Comparison of ENCODE assay signal across 12 cellular contexts in genomic region chr7:40760293-40760964, GRCh38.
"Had no signal": no experiment of that assay in that cellular context is flagged by ENCODE, and none has a peak within 500 bp of the region (broad histone marks: within the 10 kb centered on the region; RNA-seq: fewer than 3 reads in every experiment).

No MANE protein-coding gene starts in this region.

- H3K27me3 ChIP-seq: thyroid gland, uterus had no signal

- H3K27ac ChIP-seq: epithelial cell of prostate, left ventricle myocardium inferior, thyroid gland, uterus had no signal

- DNase-seq: activated naive CD4-positive, alpha-beta T cell treated with anti-CD3 and anti-CD28 coated beads, Interleukin-2, amount 10 ng/mL, durations not matched to agents 7 days and 5 days; cortex of kidney; effector memory CD4-positive, alpha-beta T cell; left ventricle myocardium inferior; nephron progenitor cell; stimulated activated CD4-positive, alpha-beta T cell treated with anti-CD3 and anti-CD28 coated beads, Interleukin-15, amount 100 ng/mL, for 24 hours; stimulated activated CD4-positive, alpha-beta T cell treated with anti-CD3 and anti-CD28 coated beads, Interleukin-4, amount 100 ng/mL, for 24 hours; T-helper 17 cell; uterus had no signal

- H3K9me3 ChIP-seq: left ventricle myocardium inferior, thyroid gland, uterus had no signal

- H3K4me3 ChIP-seq: left ventricle myocardium inferior, thyroid gland, uterus had no signal

- H3K4me1 ChIP-seq: left ventricle myocardium inferior, uterus had no signal

- H3K36me3 ChIP-seq: left ventricle myocardium inferior, thyroid gland, uterus had no signal

- FAIRE-seq: TTC549 had no signal

- ATAC-seq: T-helper 17 cell had no signal
